ENCODE assay signal across 13 cellular contexts in the genomic region with DNA sequence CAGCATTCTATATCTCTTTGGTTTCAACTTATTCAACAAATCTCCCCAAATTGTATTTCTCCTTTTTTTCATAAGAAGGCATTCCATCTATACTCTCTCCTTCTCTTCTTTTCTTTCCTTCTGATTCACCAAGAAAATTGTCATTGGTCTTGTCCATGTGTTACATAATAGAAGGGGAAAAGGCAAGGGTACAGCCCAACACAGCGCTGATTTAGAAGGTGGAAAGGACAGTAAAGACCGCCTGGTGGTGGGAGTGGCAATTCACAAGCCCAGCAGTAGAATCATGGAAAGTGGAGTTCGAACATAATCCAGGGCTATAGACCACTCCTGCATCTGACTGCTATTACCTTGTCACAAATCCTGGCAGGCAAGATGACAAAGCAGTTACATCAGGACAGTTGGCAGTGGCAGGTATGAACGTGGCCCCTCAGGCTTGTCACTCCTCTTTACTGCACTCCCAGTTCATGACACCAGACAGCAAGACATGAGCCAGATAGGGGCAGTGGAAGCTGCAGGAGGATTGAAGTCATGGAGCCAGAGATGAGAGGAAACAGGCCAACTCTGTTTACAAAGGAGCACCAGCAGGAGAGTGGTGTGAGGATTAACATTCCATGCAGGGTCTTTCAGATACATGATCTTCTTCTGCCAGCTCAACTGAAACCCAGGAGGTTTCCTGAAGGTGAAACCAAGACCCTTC. TPM values are rescaled to one million over a fixed set of nuclear protein-coding genes. Genes with fewer than 3 reads are reported as not detected.
DNase-seq lines count a peak whose midpoint lies in the region; ATAC-seq lines count a peak whose summit lies in the region.
"Had no signal": no experiment of that assay in that cellular context is flagged by ENCODE, and none has a peak within 500 bp of the region (broad histone marks: within the 10 kb centered on the region; RNA-seq: fewer than 3 reads in every experiment).

No MANE protein-coding gene starts in this region.

- H2BK15ac ChIP-seq in mesenchymal stem cell (ENCODE audit: low read depth, poor library complexity, severe bottlenecking): peak overlapping the region; percentile 15

- H3K4me2 ChIP-seq in mesenchymal stem cell (ENCODE audit: low read length, poor library complexity, severe bottlenecking): no peak overlapping the region

- H3K4me3 Mint-ChIP-seq in activated naive CD4-positive, alpha-beta T cell treated with anti-CD3 and anti-CD28 coated beads, Interleukin-2, amount 10 ng/mL, durations not matched to agents 7 days and 5 days: peak overlapping the region; percentile 4
- peak overlapping the region; percentile 95 for H3K4me3 Mint-ChIP-seq in activated naive CD8-positive, alpha-beta T cell

- no peak overlapping the region for H3K27ac ChIP-seq in mesenchymal stem cell (ENCODE audit: low read length, poor library complexity, severe bottlenecking)
- H3K27ac ChIP-seq in stomach smooth muscle (ENCODE audit: low read length): peak overlapping the region; percentile 77
- H3K27ac ChIP-seq: adrenal gland had no signal

- H3K9me3 ChIP-seq in mesenchymal stem cell (ENCODE audit: control insufficient read depth, low read length) (no peaks in the 10 kb centered on the region), stomach smooth muscle (ENCODE audit: control insufficient read depth in 2 of 2, low read length in 2 of 2) (no peaks in the 10 kb centered on the region)
- H3K9me3 ChIP-seq: adrenal gland had no signal

- no peaks in the 10 kb centered on the region for H3K9me3 Mint-ChIP-seq in activated naive CD4-positive, alpha-beta T cell treated with anti-CD3 and anti-CD28 coated beads, Interleukin-2, amount 10 ng/mL, durations not matched to agents 7 days and 5 days
- no peaks in the 10 kb centered on the region for H3K9me3 Mint-ChIP-seq in activated naive CD8-positive, alpha-beta T cell (ENCODE audit: low read depth)

- H2AK5ac ChIP-seq in mesenchymal stem cell (ENCODE audit: low read length, severe bottlenecking): no peak overlapping the region

- no peaks in the 10 kb centered on the region for H3K36me3 ChIP-seq in mesenchymal stem cell (ENCODE audit: control insufficient read depth in 1 of 2, insufficient read depth in 2 of 2, low read depth in 1 of 2, low read length in 2 of 2)
- no peaks in the 10 kb centered on the region for H3K36me3 ChIP-seq in stomach smooth muscle (ENCODE audit: control insufficient read depth in 2 of 2, insufficient read depth in 2 of 2, low read length in 2 of 2)
- H3K36me3 ChIP-seq: adrenal gland had no signal

- ATAC-seq in HG02610 (IDR thresholded peaks at IDR 0.05; ENCODE audit: unreplicated experiment): no peak

- H3K27me3 Mint-ChIP-seq in activated naive CD4-positive, alpha-beta T cell treated with anti-CD3 and anti-CD28 coated beads, Interleukin-2, amount 10 ng/mL, durations not matched to agents 7 days and 5 days: no peaks in the 10 kb centered on the region
- H3K27me3 Mint-ChIP-seq in activated naive CD8-positive, alpha-beta T cell: no peaks in the 10 kb centered on the region

- no peaks in the 10 kb centered on the region for H3K27me3 ChIP-seq in mesenchymal stem cell (ENCODE audit: control insufficient read depth in 1 of 2, insufficient read depth in 1 of 2, low read length in 2 of 2)
- H3K27me3 ChIP-seq in stomach smooth muscle (ENCODE audit: control insufficient read depth in 1 of 2, insufficient read depth in 2 of 2, low read length in 2 of 2): no peaks in the 10 kb centered on the region
- H3K27me3 ChIP-seq: adrenal gland had no signal

- no peak overlapping the region for H2BK120ac ChIP-seq in mesenchymal stem cell (ENCODE audit: low read depth, low read length)

- no peak overlapping the region for H2AFZ ChIP-seq in mesenchymal stem cell (ENCODE audit: low read depth, low read length)

- no peak overlapping the region for H2BK5ac ChIP-seq in mesenchymal stem cell (ENCODE audit: low read depth, low read length, poor library complexity, severe bottlenecking)

- no peak for DNase-seq in activated naive CD4-positive, alpha-beta T cell treated with anti-CD3 and anti-CD28 coated beads, Interleukin-2, amount 10 ng/mL, durations not matched to agents 7 days and 5 days
- no peak for DNase-seq in activated naive CD4-positive, alpha-beta T cell (lab: John Stamatoyannopoulos, UW)
- DNase-seq in mesenchymal stem cell (peak; percentile 36), T-helper 9 cell (no peak), NCI-H1048 (lab: John Stamatoyannopoulos, UW) (no peak)
- DNase-seq: activated CD8-positive, alpha-beta memory T cell treated with anti-CD3 and anti-CD28 coated beads for 24 hours; adrenal gland; DMS79 treated with DMSO at 0.1 percent for 48 hours; NCI-H1930; NK-92 treated with Interleukin-12 subunit alpha and Interleukin-12 subunit beta, amount 100 ng/mL, for 24 hours had no signal

- H3K4me1 ChIP-seq in mesenchymal stem cell (ENCODE audit: control insufficient read depth, insufficient read depth, low read depth, low read length) (peaks cover 8% of the 10 kb centered on the region), stomach smooth muscle (ENCODE audit: control insufficient read depth, insufficient read depth, low read length) (peaks cover 9% of the 10 kb centered on the region)

- peaks cover 38% of the 10 kb centered on the region for H3K4me1 Mint-ChIP-seq in activated naive CD4-positive, alpha-beta T cell treated with anti-CD3 and anti-CD28 coated beads, Interleukin-2, amount 10 ng/mL, durations not matched to agents 7 days and 5 days
- H3K4me1 Mint-ChIP-seq in activated naive CD8-positive, alpha-beta T cell (ENCODE audit: low read depth): peaks cover 36% of the 10 kb centered on the region

- H3K27ac Mint-ChIP-seq in activated naive CD4-positive, alpha-beta T cell treated with anti-CD3 and anti-CD28 coated beads, Interleukin-2, amount 10 ng/mL, durations not matched to agents 7 days and 5 days: no peak overlapping the region
- no peak overlapping the region for H3K27ac Mint-ChIP-seq in activated naive CD8-positive, alpha-beta T cell

- no peak overlapping the region for H4K8ac ChIP-seq in mesenchymal stem cell (ENCODE audit: low read length)

- peak overlapping the region in 1 of 2 experiments; percentile 80 for H2BK12ac ChIP-seq in mesenchymal stem cell (ENCODE audit: low read length in 2 of 2)

- peak overlapping the region in 1 of 2 experiments; percentile 58 for H3K14ac ChIP-seq in mesenchymal stem cell (ENCODE audit: low read length in 2 of 2)

- H3K9ac ChIP-seq in mesenchymal stem cell (ENCODE audit: low read length) (no peak overlapping the region), stomach smooth muscle (ENCODE audit: low read length in 2 of 2) (no peak overlapping the region)

- H3K79me1 ChIP-seq in mesenchymal stem cell (replicated peaks; ENCODE audit: low read length, poor library complexity, severe bottlenecking): peaks cover 12% of the 10 kb centered on the region

- 55% methylated on average over 4 of the region's 4 CpGs for WGBS in mesenchymal stem cell

- peaks cover 20% of the 10 kb centered on the region for H3K36me3 Mint-ChIP-seq in activated naive CD4-positive, alpha-beta T cell treated with anti-CD3 and anti-CD28 coated beads, Interleukin-2, amount 10 ng/mL, durations not matched to agents 7 days and 5 days
- peaks cover 20% of the 10 kb centered on the region for H3K36me3 Mint-ChIP-seq in activated naive CD8-positive, alpha-beta T cell

- H3K18ac ChIP-seq in mesenchymal stem cell (ENCODE audit: low read depth in 1 of 2, low read length in 2 of 2): peak overlapping the region in 1 of 2 experiments; percentile 44

- CTCF ChIA-PET in activated naive CD4-positive, alpha-beta T cell treated with anti-CD3 and anti-CD28 coated beads, Interleukin-2, amount 10 ng/mL, durations not matched to agents 7 days and 5 days (lab: Charles Lee): interaction anchor here (0.9 to 12.2 kb wide), 4 partner anchors 12 to 154 kb away, joined by 3 to 201 read pairs (median 38); no protein-coding TSS in a partner anchor

- H3K23ac ChIP-seq in mesenchymal stem cell (ENCODE audit: low read length in 2 of 2): no peak overlapping the region

- no peak overlapping the region for H3K4ac ChIP-seq in mesenchymal stem cell (ENCODE audit: low read depth in 1 of 2, low read length in 2 of 2)

- H4K91ac ChIP-seq in mesenchymal stem cell (ENCODE audit: low read length): no peak overlapping the region

- H3K4me3 ChIP-seq in mesenchymal stem cell (ENCODE audit: insufficient read depth in 1 of 2, low read depth in 1 of 2, low read length in 2 of 2) (no peak overlapping the region), stomach smooth muscle (ENCODE audit: low read length in 2 of 2) (no peak overlapping the region)
- H3K4me3 ChIP-seq: adrenal gland had no signal

RNA-seq across cellular contexts. Expression of gene TNFAIP3, which starts 2.1 kb away (rescaled TPM):
- 8.2 TPM for polyA plus RNA-seq in mesenchymal stem cell (2013, experiment 1 of 2)
- 7.2 TPM for polyA plus RNA-seq in mesenchymal stem cell (2013, experiment 2 of 2)
